Comparison of ENCODE assay signal across 23 cellular contexts in the genomic region with DNA sequence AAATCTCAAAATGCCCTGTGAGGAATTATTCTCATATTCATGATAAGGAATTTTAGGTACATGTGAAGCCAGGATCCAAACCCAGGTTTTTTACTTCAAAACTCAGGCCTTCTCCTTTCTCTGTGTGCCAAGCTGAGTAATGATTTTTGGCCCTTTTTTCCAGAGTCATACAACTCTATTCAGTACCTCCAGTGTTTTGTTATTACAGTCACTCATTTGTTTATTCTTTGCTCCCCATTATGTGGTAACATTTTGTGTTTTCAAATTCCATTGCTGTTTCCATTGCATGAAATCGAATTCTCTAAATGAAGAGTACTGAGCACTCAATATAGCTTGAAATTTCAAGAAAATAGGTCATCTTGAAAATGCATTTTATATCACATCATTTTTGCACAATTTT.
"Had no signal": no experiment of that assay in that cellular context is flagged by ENCODE, and none has a peak within 500 bp of the region (broad histone marks: within the 10 kb centered on the region; RNA-seq: fewer than 3 reads in every experiment).

No MANE protein-coding gene starts in this region.

- ATAC-seq: activated naive CD8-positive, alpha-beta T cell treated with anti-CD3 and anti-CD28 coated beads, Interleukin-2, amount 50 U/mL, for 24 hours; gastrocnemius medialis; left ventricle myocardium superior; natural killer cell; T-helper 17 cell; upper lobe of right lung had no signal

- H3K4me3 ChIP-seq: breast epithelium, colonic mucosa, esophagus muscularis mucosa, gastrocnemius medialis, sigmoid colon, upper lobe of right lung had no signal

- H3K27ac Mint-ChIP-seq: activated B cell treated with CpG ODN at 0.5 μM for 24 hours; activated naive CD8-positive, alpha-beta T cell treated with anti-CD3 and anti-CD28 coated beads, Interleukin-2, amount 50 U/mL, for 24 hours; natural killer cell; T-helper 17 cell had no signal

- H3K4me1 Mint-ChIP-seq: activated B cell treated with CpG ODN at 0.5 μM for 24 hours; central memory CD8-positive, alpha-beta T cell; natural killer cell; T-helper 17 cell had no signal

- H3K27me3 Mint-ChIP-seq: activated B cell treated with CpG ODN at 0.5 μM for 24 hours; activated naive CD8-positive, alpha-beta T cell treated with anti-CD3 and anti-CD28 coated beads, Interleukin-2, amount 50 U/mL, for 24 hours; central memory CD8-positive, alpha-beta T cell; T-helper 17 cell had no signal

- H3K27me3 ChIP-seq: breast epithelium, colonic mucosa, esophagus muscularis mucosa, gastrocnemius medialis, sigmoid colon, upper lobe of right lung had no signal

- DNase-seq: activated B cell treated with CpG ODN at 0.5 μM for 24 hours; activated CD4-positive, alpha-beta T cell treated with anti-CD3 and anti-CD28 coated beads for 4 hours; activated CD4-positive, alpha-beta T cell treated with anti-CD3 and anti-CD28 coated beads, Interleukin-2, amount 50 U/mL, for 48 hours; activated naive CD4-positive, alpha-beta T cell treated with Interleukin-2 at 50 U/mL for 16 hours; activated naive CD8-positive, alpha-beta T cell treated with anti-CD3 and anti-CD28 coated beads, Interleukin-2, amount 50 U/mL, for 24 hours; activated T-cell treated with anti-CD3 and anti-CD28 coated beads, Interleukin-2, amount 50 U/mL, for 48 hours; anterior cingulate cortex; colonic mucosa; gastrocnemius medialis; hippocampal formation; left ventricle myocardium superior; midbrain; natural killer cell; retina; sigmoid colon; stimulated activated CD4-positive, alpha-beta T cell treated with anti-CD3 and anti-CD28 coated beads, Interleukin-4, amount 100 ng/mL, for 1 hour; stimulated activated naive CD4-positive, alpha-beta T cell; SW 1271; T-helper 17 cell; upper lobe of right lung had no signal

- H3K4me1 ChIP-seq: breast epithelium, colonic mucosa, esophagus muscularis mucosa, sigmoid colon, upper lobe of right lung had no signal

- H3K4me3 Mint-ChIP-seq: activated B cell treated with CpG ODN at 0.5 μM for 24 hours; activated naive CD8-positive, alpha-beta T cell treated with anti-CD3 and anti-CD28 coated beads, Interleukin-2, amount 50 U/mL, for 24 hours; central memory CD8-positive, alpha-beta T cell; natural killer cell; T-helper 17 cell had no signal

- H3K36me3 ChIP-seq: breast epithelium, colonic mucosa, esophagus muscularis mucosa, gastrocnemius medialis, sigmoid colon, upper lobe of right lung had no signal

- H3K27ac ChIP-seq: breast epithelium, colonic mucosa, esophagus muscularis mucosa, gastrocnemius medialis, sigmoid colon, upper lobe of right lung had no signal
